Comparison of ENCODE assay signal across 13 cellular contexts in the genomic region with DNA sequence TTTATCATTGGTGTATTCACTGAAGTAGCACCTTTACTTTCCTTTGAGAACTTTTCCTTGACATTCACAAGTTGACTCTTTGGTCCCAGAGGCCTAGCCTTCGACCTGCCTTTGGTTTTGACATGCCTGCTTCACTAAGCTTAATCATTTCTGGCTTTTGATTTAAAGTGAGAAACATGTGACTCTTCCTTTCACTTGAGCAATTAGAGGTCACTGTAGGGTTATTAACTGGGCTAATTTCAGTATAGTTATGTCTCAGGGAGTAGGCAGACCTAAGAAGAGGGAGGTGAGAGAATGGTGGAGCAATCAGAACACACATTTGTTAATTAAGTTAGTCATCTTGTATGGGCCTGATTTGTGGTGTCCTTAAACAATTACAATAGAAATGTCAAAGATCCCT.
DNase-seq lines count a peak whose midpoint lies in the region; ATAC-seq lines count a peak whose summit lies in the region.
"Had no signal": no experiment of that assay in that cellular context is flagged by ENCODE, and none has a peak within 500 bp of the region (broad histone marks: within the 10 kb centered on the region; RNA-seq: fewer than 3 reads in every experiment).

No MANE protein-coding gene starts in this region.

- peak; percentile 6 for DNase-seq in retina
- no peak for DNase-seq in effector CD4-positive, alpha-beta T cell
- DNase-seq in A172 (ENCODE audit: low spot score), result no peak
- no peak for DNase-seq in hippocampal formation (lab: John Stamatoyannopoulos, UW)
- DNase-seq: activated CD4-positive, alpha-beta T cell treated with anti-CD3 and anti-CD28 coated beads, Interleukin-2, amount 50 U/mL, for 48 hours; activated effector memory CD4-positive, alpha-beta T cell treated with Interleukin-2 at 50 U/mL for 16 hours; CD8-positive, alpha-beta T cell; GDM1; heart left ventricle; left ventricle myocardium inferior had no signal

- ATAC-seq in GM19035 (IDR thresholded peaks at IDR 0.05; ENCODE audit: unreplicated experiment) (peak; percentile 53), GM21786 (IDR thresholded peaks at IDR 0.05; ENCODE audit: unreplicated experiment) (peak; percentile 85), HG03103 (IDR thresholded peaks at IDR 0.05; ENCODE audit: low read depth, unreplicated experiment) (peak; percentile 62)
- ATAC-seq: CD8-positive, alpha-beta T cell; heart left ventricle had no signal
